ENCODE assay signal across 11 cellular contexts in the genomic region with DNA sequence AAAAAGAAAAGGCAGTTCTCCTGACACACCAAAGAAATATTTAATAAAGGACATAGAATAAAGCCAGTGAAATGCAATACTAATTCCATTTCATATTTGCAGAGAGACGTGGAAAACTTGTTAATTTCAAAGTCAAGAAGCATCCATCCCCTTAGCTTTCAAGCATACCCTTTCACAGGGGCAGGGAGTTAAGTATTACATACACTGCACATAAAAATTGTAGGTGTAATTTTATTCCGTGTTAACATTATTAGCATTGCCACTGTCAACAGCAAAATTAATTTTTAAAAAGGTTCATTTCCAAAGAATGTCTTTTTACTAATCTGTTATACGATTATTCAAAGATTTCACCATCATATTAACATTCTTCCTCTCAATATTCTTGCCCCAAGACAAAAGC.
DNase-seq lines count a peak whose midpoint lies in the region; ATAC-seq and TF ChIP-seq lines count a peak whose summit lies in the region.
"Had no signal": no experiment of that assay in that cellular context is flagged by ENCODE, and none has a peak within 500 bp of the region (broad histone marks: within the 10 kb centered on the region; RNA-seq: fewer than 3 reads in every experiment).

No MANE protein-coding gene starts in this region.

- intact Hi-C loops in Calu3 (cut with micrococcal nuclease; ENCODE audit: unreplicated experiment) (loop anchor here (5.0 kb wide), 3 partner anchors 103 to 352 kb away; no protein-coding TSS in a partner anchor), A673 (cut with micrococcal nuclease; ENCODE audit: unreplicated experiment) (loop anchor here (5.0 kb wide), 2 partner anchors 522 to 597 kb away; no protein-coding TSS in a partner anchor)

- POLR2A ChIA-PET in A673 (lab: Charles Lee; ENCODE audit: low non-redundant PET), result no interaction called here

- H3K9ac ChIP-seq in SK-N-MC (ENCODE audit: insufficient read length), result no peak overlapping the region
- no peak overlapping the region for H3K9ac ChIP-seq in fibroblast of lung (ENCODE audit: insufficient read depth, low read length)
- no peak overlapping the region for H3K9ac ChIP-seq in parathyroid adenoma

- H3K27ac ChIP-seq in SK-N-MC (no peak overlapping the region), fibroblast of lung (ENCODE audit: insufficient read depth, low read length) (peak overlapping the region; percentile 77), parathyroid adenoma (peak overlapping the region; percentile 7), A673 (ENCODE audit: low read depth, low read length, poor library complexity, severe bottlenecking) (no peak overlapping the region)

- H3K4me1 ChIP-seq in fibroblast of lung (ENCODE audit: control insufficient read depth, extremely low read depth, insufficient read depth, low read length) (no peaks in the 10 kb centered on the region), parathyroid adenoma (peaks cover 6% of the 10 kb centered on the region), A673 (ENCODE audit: insufficient read depth, low read length, poor library complexity, severe bottlenecking) (peaks cover 12% of the 10 kb centered on the region)
- H3K4me1 ChIP-seq: foreskin keratinocyte had no signal

- peak overlapping the region; percentile 90 for H3K4me3 ChIP-seq in SK-N-MC
- H3K4me3 ChIP-seq in fibroblast of lung (replicated peaks in 1 of 4; ENCODE audit: control extremely low read depth in 1 of 4, insufficient read depth in 1 of 4, low read depth in 3 of 4, low read length in 4 of 4), result peak overlapping the region; percentile 82 to 95 (median 85)
- H3K4me3 ChIP-seq in parathyroid adenoma (ENCODE audit: low read depth, low read length), result peak overlapping the region; percentile 43
- H3K4me3 ChIP-seq in A673 (ENCODE audit: low read depth, low read length, poor library complexity, severe bottlenecking), result no peak overlapping the region

- TF ChIP-seq CTCF in Calu3 (IDR thresholded peaks at IDR 0.05; ENCODE audit: unreplicated experiment), result no peak
- no peak for TF ChIP-seq CTCF in fibroblast of lung (conservative IDR thresholded peaks at IDR 0.05 in 1 of 2, IDR thresholded peaks at IDR 0.05 in 1 of 2; ENCODE audit: low read depth in 1 of 2, low read length in 2 of 2)
- TF ChIP-seq CTCF in parathyroid adenoma (IDR thresholded peaks at IDR 0.05), result no peak
- TF ChIP-seq CTCF in A673 (conservative IDR thresholded peaks at IDR 0.05; ENCODE audit: low read depth, low read length), result no peak

- H3K4me2 ChIP-seq in fibroblast of lung (ENCODE audit: extremely low read depth, insufficient read depth, low read length) (peak overlapping the region; percentile 74), parathyroid adenoma (ENCODE audit: low read length) (no peak overlapping the region)

- no peaks in the 10 kb centered on the region for H3K9me3 ChIP-seq in SK-N-MC (ENCODE audit: low read depth, low read length)
- no peaks in the 10 kb centered on the region for H3K9me3 ChIP-seq in fibroblast of lung (ENCODE audit: control insufficient read depth, insufficient read depth, low read depth, low read length)
- H3K9me3 ChIP-seq in parathyroid adenoma (ENCODE audit: control insufficient read depth, low read length), result no peaks in the 10 kb centered on the region
- no peaks in the 10 kb centered on the region for H3K9me3 ChIP-seq in A673 (ENCODE audit: low read depth, low read length, poor library complexity, severe bottlenecking)

- peak overlapping the region; percentile 97 for H3K4me3 Mint-ChIP-seq in Calu3 (ENCODE audit: low read depth, unreplicated experiment)

- peaks cover 88% of the 10 kb centered on the region for H3K36me3 Mint-ChIP-seq in Calu3 (ENCODE audit: insufficient read depth, unreplicated experiment)
- H3K36me3 Mint-ChIP-seq: natural killer cell treated with Interleukin-12 subunit alpha and Interleukin-12 subunit beta and Interleukin-15 and Interleukin-18, amount 100 ng/mL, for 72 hours had no signal

- BruUV-seq in Calu3 (replicated peaks; lab: Mats Ljungman, UMichigan) (TSS peak; percentile 40), A673 (replicated peaks; lab: Mats Ljungman, UMichigan) (no TSS peak)

- H3K36me3 ChIP-seq in SK-N-MC (ENCODE audit: insufficient read depth, low read length), result no peaks in the 10 kb centered on the region
- no peaks in the 10 kb centered on the region for H3K36me3 ChIP-seq in fibroblast of lung (ENCODE audit: control insufficient read depth, insufficient read depth, low read length)
- H3K36me3 ChIP-seq in parathyroid adenoma (ENCODE audit: control insufficient read depth, insufficient read depth, low read length), result no peaks in the 10 kb centered on the region
- H3K36me3 ChIP-seq in A673 (ENCODE audit: insufficient read depth, low read length, poor library complexity, severe bottlenecking), result no peaks in the 10 kb centered on the region

- peak overlapping the region; percentile 99 for H3K27ac Mint-ChIP-seq in Calu3 (ENCODE audit: unreplicated experiment)
- H3K27ac Mint-ChIP-seq: natural killer cell treated with Interleukin-12 subunit alpha and Interleukin-12 subunit beta and Interleukin-15 and Interleukin-18, amount 100 ng/mL, for 72 hours had no signal

- H3K9me3 Mint-ChIP-seq in Calu3 (ENCODE audit: low read depth, unreplicated experiment), result no peaks in the 10 kb centered on the region

- DNase-seq in Calu3 (no peak), SK-N-MC (ENCODE audit: low read depth, low spot score) (no peak), fibroblast of lung (ENCODE audit: low read depth in 2 of 2) (no peak), A673 (ENCODE audit: low spot score) (no peak), GM03348 (ENCODE audit: low spot score) (no peak), GM19238 (ENCODE audit: insufficient read length, low spot score) (no peak)
- DNase-seq: activated gamma-delta T cell had no signal

- no peak overlapping the region for H2AFZ ChIP-seq in fibroblast of lung (ENCODE audit: low read length)
- no peak overlapping the region for H2AFZ ChIP-seq in parathyroid adenoma

- CTCF ChIA-PET in Calu3 (lab: Charles Lee) (interaction anchor here (0.5 to 6.5 kb wide), 5 partner anchors 10 to 934 kb away, joined by 3 to 84 read pairs (median 4); no protein-coding TSS in a partner anchor), A673 (lab: Charles Lee) (interaction anchor here (0.5 kb wide), 1 partner anchor 524 kb away, joined by 13 read pairs; no protein-coding TSS in a partner anchor)

- no peak for ATAC-seq in GM18870 (IDR thresholded peaks at IDR 0.05; ENCODE audit: unreplicated experiment)

- H3K4me1 Mint-ChIP-seq in Calu3 (ENCODE audit: low read depth, unreplicated experiment), result peaks cover 17% of the 10 kb centered on the region

- H3K79me2 ChIP-seq in fibroblast of lung (ENCODE audit: control insufficient read depth, insufficient read depth, low read length) (peaks cover 23% of the 10 kb centered on the region), parathyroid adenoma (no peaks in the 10 kb centered on the region)

- no peaks in the 10 kb centered on the region for H4K20me1 ChIP-seq in fibroblast of lung (ENCODE audit: control insufficient read depth, extremely low read depth, insufficient read depth, low read length)

- no peaks in the 10 kb centered on the region for H3K27me3 ChIP-seq in fibroblast of lung (ENCODE audit: control insufficient read depth, insufficient read depth, low read length)
- peaks cover 15% of the 10 kb centered on the region for H3K27me3 ChIP-seq in parathyroid adenoma (ENCODE audit: control insufficient read depth, insufficient read depth, low read length)
- peaks cover 99% of the 10 kb centered on the region for H3K27me3 ChIP-seq in A673 (replicated peaks; ENCODE audit: insufficient read depth, low read depth, low read length, poor library complexity)

- no peaks in the 10 kb centered on the region for H3K27me3 Mint-ChIP-seq in Calu3 (ENCODE audit: unreplicated experiment)

Comparison
In these comparisons a context has a peak if more than half of its experiments do, and no peak if none do; other contexts are left out.
1. H3K27ac ChIP-seq: peak in fibroblast of lung (single experiment) and parathyroid adenoma (single experiment); none in SK-N-MC (single experiment) and A673 (single experiment).